In the genomic region with DNA sequence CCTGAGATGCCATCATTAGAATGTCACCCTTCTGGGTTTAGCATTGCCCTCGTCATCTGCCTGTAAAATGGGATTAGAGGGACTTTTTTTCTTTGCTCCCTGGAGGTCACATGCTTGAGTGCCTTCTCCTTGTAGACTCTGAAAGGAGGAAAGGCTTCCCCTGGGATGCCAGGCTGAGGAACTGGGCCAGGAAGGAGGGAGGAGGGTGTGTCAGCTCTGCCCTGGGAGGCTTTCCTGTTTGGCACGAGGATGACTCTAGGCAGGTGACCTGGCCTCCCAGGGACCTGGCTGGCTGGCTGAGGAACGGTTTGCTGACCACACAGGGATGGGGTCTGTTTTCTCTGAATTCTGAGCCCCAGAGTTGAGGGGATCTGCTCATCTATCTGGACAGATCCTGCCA, we compare ENCODE assay signal across 17 cellular contexts. TPM values are rescaled to one million over a fixed set of nuclear protein-coding genes. Genes with fewer than 3 reads are reported as not detected.
DNase-seq lines count a peak whose midpoint lies in the region; ATAC-seq and TF ChIP-seq lines count a peak whose summit lies in the region.
"Had no signal": no experiment of that assay in that cellular context is flagged by ENCODE, and none has a peak within 500 bp of the region (broad histone marks: within the 10 kb centered on the region; RNA-seq: fewer than 3 reads in every experiment).

No MANE protein-coding gene starts in this region.

- H2AFZ ChIP-seq in trophoblast cell (ENCODE audit: insufficient read depth, low read length, poor library complexity): no peak overlapping the region

- H3K36me3 Mint-ChIP-seq in activated naive CD4-positive, alpha-beta T cell treated with anti-CD3 and anti-CD28 coated beads, Interleukin-2, amount 10 ng/mL, durations not matched to agents 7 days and 5 days: no peaks in the 10 kb centered on the region

- no peak overlapping the region for H3K9ac ChIP-seq in trophoblast cell (ENCODE audit: low read length)

- H3K4me3 Mint-ChIP-seq in activated naive CD4-positive, alpha-beta T cell treated with anti-CD3 and anti-CD28 coated beads, Interleukin-2, amount 10 ng/mL, durations not matched to agents 7 days and 5 days: no peak overlapping the region
- H3K4me3 Mint-ChIP-seq: B cell, T-helper 17 cell had no signal

- H2AK5ac ChIP-seq in trophoblast cell (ENCODE audit: low read length): no peak overlapping the region

- peak overlapping the region in 50 of 59 donors; percentile 10 to 89 (median 72) for H3K27ac ChIP-seq in dorsolateral prefrontal cortex
- H3K27ac ChIP-seq in trophoblast cell (ENCODE audit: low read depth, low read length): no peak overlapping the region
- no peak overlapping the region for H3K27ac ChIP-seq in SJCRH30
- H3K27ac ChIP-seq: esophagus squamous epithelium had no signal

- H3K79me1 ChIP-seq in trophoblast cell (ENCODE audit: low read length): peaks cover 2% of the 10 kb centered on the region

- H2BK12ac ChIP-seq in trophoblast cell (ENCODE audit: low read length): no peak overlapping the region

- H3K14ac ChIP-seq in trophoblast cell (ENCODE audit: low read length): no peak overlapping the region

- no peaks in the 10 kb centered on the region for H3K9me3 ChIP-seq in trophoblast cell (ENCODE audit: insufficient read depth, low read depth, low read length)
- no peaks in the 10 kb centered on the region for H3K9me3 ChIP-seq in SJCRH30 (replicated peaks)
- H3K9me3 ChIP-seq: esophagus squamous epithelium had no signal

- no peak overlapping the region for H3K18ac ChIP-seq in trophoblast cell (ENCODE audit: low read length)

- intact Hi-C loops in dorsolateral prefrontal cortex (cut with DNase I): loop anchor here in 1 of 2 donors (10.0 kb wide), 1 partner anchor 258 kb away; no protein-coding TSS in a partner anchor

- H2BK120ac ChIP-seq in trophoblast cell (ENCODE audit: insufficient read depth, low read length, poor library complexity): no peak overlapping the region

- H4K91ac ChIP-seq in trophoblast cell (ENCODE audit: low read depth, low read length): no peak overlapping the region

- no peak overlapping the region for H4K8ac ChIP-seq in trophoblast cell (ENCODE audit: low read depth, low read length)

- no CpG with 5 or more reads among the region's 3 CpGs for WGBS in trophoblast cell (ENCODE audit: extremely low coverage, insufficient coverage, insufficient read length)

- peaks cover 16% of the 10 kb centered on the region for H3K4me1 Mint-ChIP-seq in activated naive CD4-positive, alpha-beta T cell treated with anti-CD3 and anti-CD28 coated beads, Interleukin-2, amount 10 ng/mL, durations not matched to agents 7 days and 5 days

- no peak for ATAC-seq in GM19452 (IDR thresholded peaks at IDR 0.05; ENCODE audit: unreplicated experiment)
- ATAC-seq in GM18873 (IDR thresholded peaks at IDR 0.05; ENCODE audit: low FRiP score, unreplicated experiment): no peak
- ATAC-seq: T-helper 17 cell had no signal

- H3K79me2 ChIP-seq in trophoblast cell (ENCODE audit: control insufficient read depth, insufficient read depth, low read length, poor library complexity): no peaks in the 10 kb centered on the region

- H3K4me1 ChIP-seq in trophoblast cell (ENCODE audit: control insufficient read depth in 1 of 2, insufficient read depth in 2 of 2, low read length in 2 of 2) (peaks cover 4 to 9% of the 10 kb centered on the region in 2 experiments), SJCRH30 (no peaks in the 10 kb centered on the region)

- peak; percentile 52 for DNase-seq in COLO829 (ENCODE audit: low spot score)
- DNase-seq in NCI-H2171 treated with DMSO at 0.1 percent for 48 hours (lab: John Stamatoyannopoulos, UW): peak; percentile 36
- DNase-seq in dorsolateral prefrontal cortex: no peak
- DNase-seq in trophoblast cell: no peak
- DNase-seq in activated naive CD4-positive, alpha-beta T cell treated with anti-CD3 and anti-CD28 coated beads, Interleukin-2, amount 10 ng/mL, durations not matched to agents 7 days and 5 days: no peak
- DNase-seq in SJCRH30: no peak
- DNase-seq: activated CD4-positive, alpha-beta T cell treated with anti-CD3 and anti-CD28 coated beads for 4 hours; cortex of kidney; esophagus squamous epithelium; KBM-7; NCI-H1436 treated with DMSO at 0.1 percent for 48 hours; NCI-H526 treated with DMSO at 0.1 percent for 48 hours; T-helper 17 cell had no signal

- H4K12ac ChIP-seq in trophoblast cell (ENCODE audit: low read depth, low read length): no peak overlapping the region

- H2BK5ac ChIP-seq in trophoblast cell (ENCODE audit: low read depth, low read length, poor library complexity): no peak overlapping the region

- H3K4me3 ChIP-seq in dorsolateral prefrontal cortex (peak overlapping the region in 3 of 59 donors; percentile 8 to 82 (median 21)), trophoblast cell (ENCODE audit: low read depth, low read length) (peak overlapping the region; percentile 1), SJCRH30 (no peak overlapping the region)
- H3K4me3 ChIP-seq: esophagus squamous epithelium had no signal

- H3K36me3 ChIP-seq in trophoblast cell (ENCODE audit: control insufficient read depth in 1 of 2, insufficient read depth in 2 of 2, low read length in 2 of 2): no peaks in the 10 kb centered on the region
- H3K36me3 ChIP-seq in SJCRH30: no peaks in the 10 kb centered on the region
- H3K36me3 ChIP-seq: esophagus squamous epithelium had no signal

- no peak for TF ChIP-seq CTCF in dorsolateral prefrontal cortex (IDR thresholded peaks at IDR 0.05 in 54 of 56, conservative IDR thresholded peaks at IDR 0.05 in 2 of 56; ENCODE audit: low read depth in 1 of 56, partially characterized antibody in 56 of 56)

- no peak overlapping the region for H3K4ac ChIP-seq in trophoblast cell (ENCODE audit: low read depth, low read length)

- H3K27me3 ChIP-seq in dorsolateral prefrontal cortex (no peaks in the 10 kb centered on the region), trophoblast cell (ENCODE audit: insufficient read depth, low read length) (peaks cover 10% of the 10 kb centered on the region), SJCRH30 (no peaks in the 10 kb centered on the region)

- peaks cover 93% of the 10 kb centered on the region for H3K27me3 Mint-ChIP-seq in activated naive CD4-positive, alpha-beta T cell treated with anti-CD3 and anti-CD28 coated beads, Interleukin-2, amount 10 ng/mL, durations not matched to agents 7 days and 5 days

- no peaks in the 10 kb centered on the region for H3K9me3 Mint-ChIP-seq in activated naive CD4-positive, alpha-beta T cell treated with anti-CD3 and anti-CD28 coated beads, Interleukin-2, amount 10 ng/mL, durations not matched to agents 7 days and 5 days
- H3K9me3 Mint-ChIP-seq: neural crest cell had no signal

- no peak overlapping the region for H3K27ac Mint-ChIP-seq in activated naive CD4-positive, alpha-beta T cell treated with anti-CD3 and anti-CD28 coated beads, Interleukin-2, amount 10 ng/mL, durations not matched to agents 7 days and 5 days
- H3K27ac Mint-ChIP-seq: B cell, T-helper 17 cell had no signal

- H3K4me2 ChIP-seq in trophoblast cell (ENCODE audit: low read length): no peak overlapping the region

- CTCF ChIA-PET in activated naive CD4-positive, alpha-beta T cell treated with anti-CD3 and anti-CD28 coated beads, Interleukin-2, amount 10 ng/mL, durations not matched to agents 7 days and 5 days (lab: Charles Lee): interaction anchor here (1.2 kb wide), 1 partner anchor 30 kb away, joined by 3 read pairs; no protein-coding TSS in a partner anchor

- H3K23ac ChIP-seq in trophoblast cell (ENCODE audit: low read length): no peak overlapping the region

RNA-seq across cellular contexts. Expression of a gene that starts 4.6 kb away (rescaled TPM):
- total RNA-seq in dorsolateral prefrontal cortex: 100 to 1,000 TPM in 2 of 120 experiments, 10 to 100 TPM in 118; 28.1 to 182 (median 50.5) TPM
- 33.1 and 36.6 TPM in 2 replicates for polyA plus RNA-seq in trophoblast cell (2013)
- 12.7 and 15.9 TPM in 2 replicates for total RNA-seq in SJCRH30 (2014; rRNA removed; shearing (Covaris generic))
- total RNA-seq: B cell had no signal

Comparison
In these comparisons a context has a peak if more than half of its experiments do, and no peak if none do; other contexts are left out.
1. DNase-seq: peak in COLO829 (single experiment) and NCI-H2171 treated with DMSO at 0.1 percent for 48 hours (single experiment); none in dorsolateral prefrontal cortex (0 of 10), trophoblast cell (0 of 2), activated naive CD4-positive, alpha-beta T cell treated with anti-CD3 and anti-CD28 coated beads, Interleukin-2, amount 10 ng/mL, durations not matched to agents 7 days and 5 days (single experiment) and SJCRH30 (0 of 2).
2. H3K27ac ChIP-seq: peak in dorsolateral prefrontal cortex (50 of 59); none in trophoblast cell (single experiment) and SJCRH30 (single experiment).